ENCODE assay signal across 8 cellular contexts in genomic region chr2:9424447-9425164, GRCh38. TPM values are rescaled to one million over a fixed set of nuclear protein-coding genes. Genes with fewer than 3 reads are reported as not detected.
DNase-seq lines count a peak whose midpoint lies in the region; TF ChIP-seq lines count a peak whose summit lies in the region.

No MANE protein-coding gene starts in this region.

- peaks cover 9% of the 10 kb centered on the region for H3K27me3 ChIP-seq in iPS-18a (ENCODE audit: control insufficient read depth, insufficient read depth, low read length)
- no peaks in the 10 kb centered on the region for H3K27me3 ChIP-seq in testis

- H3K36me3 Mint-ChIP-seq in T-helper 2 cell treated with Interferon-gamma antibody and Interleukin-4, amounts not matched to agents 5 μg/mL and 100 μg/mL, for 36 hours (ENCODE audit: low read depth) = peaks cover 25% of the 10 kb centered on the region

- peaks cover 7% of the 10 kb centered on the region for H3K36me3 ChIP-seq in iPS-18a (ENCODE audit: control insufficient read depth, low read depth, low read length)
- H3K36me3 ChIP-seq in testis (ENCODE audit: low read depth, missing control alignments) = no peaks in the 10 kb centered on the region

- H3K4me3 Mint-ChIP-seq in T-helper 2 cell treated with Interferon-gamma antibody and Interleukin-4, amounts not matched to agents 5 μg/mL and 100 μg/mL, for 36 hours = no peak overlapping the region

- no peak for TF ChIP-seq CTCF in testis (IDR thresholded peaks at IDR 0.05)

- peaks cover 27% of the 10 kb centered on the region for H3K4me1 Mint-ChIP-seq in T-helper 2 cell treated with Interferon-gamma antibody and Interleukin-4, amounts not matched to agents 5 μg/mL and 100 μg/mL, for 36 hours (ENCODE audit: low read depth)

- no peaks in the 10 kb centered on the region for H3K27me3 Mint-ChIP-seq in T-helper 2 cell treated with Interferon-gamma antibody and Interleukin-4, amounts not matched to agents 5 μg/mL and 100 μg/mL, for 36 hours (ENCODE audit: low read depth)

- H3K4me3 ChIP-seq in iPS-18a (ENCODE audit: low read length) (peak overlapping the region; percentile 93), testis (peak overlapping the region; percentile 80 to 94)

- WGBS in testis, 2 donors = 48 to 50% methylated on average over 11 of the region's 11 CpGs

- no peak for TF ChIP-seq POLR2A in testis (IDR thresholded peaks at IDR 0.05)

- peak overlapping the region; percentile 92 for H3K9ac ChIP-seq in iPS-18a (ENCODE audit: low read length)

- no peaks in the 10 kb centered on the region for H3K9me3 ChIP-seq in iPS-18a (ENCODE audit: control insufficient read depth, low read depth, low read length)
- no peaks in the 10 kb centered on the region for H3K9me3 ChIP-seq in testis

- intact Hi-C loops in testis (cut with DNase I; ENCODE audit: low total_unique reads) = no loop called here

- DNase-seq in NCI-H2227 treated with DMSO at 0.1 percent for 48 hours (lab: John Stamatoyannopoulos, UW) = peak; percentile 7
- no peak for DNase-seq in NCI-H2227 (lab: John Stamatoyannopoulos, UW; ENCODE audit: unreplicated experiment)
- DNase-seq in RKO (ENCODE audit: low spot score) = peak; percentile 36
- no peak for DNase-seq in testis
- DNase-seq in SKM-1 treated with dmso at 0.1 percent for 144 hours (lab: John Stamatoyannopoulos, UW; ENCODE audit: unreplicated experiment) = no peak
- no peak for DNase-seq in hypothalamus (lab: John Stamatoyannopoulos, UW)
- DNase-seq in T-helper 2 cell treated with Interferon-gamma antibody and Interleukin-4, amounts not matched to agents 5 μg/mL and 100 μg/mL, for 36 hours (ENCODE audit: low spot score) = no peak

- H3K27ac ChIP-seq in iPS-18a (ENCODE audit: low read length) (no peak overlapping the region), testis (no peak overlapping the region)

- H3K9me3 Mint-ChIP-seq in T-helper 2 cell treated with Interferon-gamma antibody and Interleukin-4, amounts not matched to agents 5 μg/mL and 100 μg/mL, for 36 hours = no peaks in the 10 kb centered on the region

- no peak overlapping the region for H3K27ac Mint-ChIP-seq in T-helper 2 cell treated with Interferon-gamma antibody and Interleukin-4, amounts not matched to agents 5 μg/mL and 100 μg/mL, for 36 hours

- H3K4me1 ChIP-seq in iPS-18a (ENCODE audit: control insufficient read depth, low read depth, low read length) (peaks cover 5% of the 10 kb centered on the region), testis (peaks cover 5% of the 10 kb centered on the region)

RNA-seq across cellular contexts. Expression of gene CPSF3, which starts 1.2 kb away (rescaled TPM):
- 10 to 100 TPM; 54.4 to 72.3 TPM for total RNA-seq in testis
- 112 TPM for polyA plus RNA-seq in testis (ENCODE audit: insufficient read depth, low read depth, low replicate concordance)

RNA-seq across cellular contexts. Expression of gene ITGB1BP1, which starts 1.3 kb away (rescaled TPM):
- 10 to 100 TPM; 31.3 to 38.1 TPM for total RNA-seq in testis
- 45.6 TPM for polyA plus RNA-seq in testis (ENCODE audit: insufficient read depth, low read depth, low replicate concordance)

RNA-seq across cellular contexts. Expression of gene IAH1, which starts 49.7 kb away (rescaled TPM):
- total RNA-seq in testis = 10 to 100 TPM; 76.3 to 86.0 TPM
- 208 TPM for polyA plus RNA-seq in testis (ENCODE audit: insufficient read depth, low read depth, low replicate concordance)

Comparison
In these comparisons a context has a peak if more than half of its experiments do, and no peak if none do; other contexts are left out.
1. DNase-seq: peak in NCI-H2227 treated with DMSO at 0.1 percent for 48 hours (single experiment) and RKO (single experiment); none in NCI-H2227 (single experiment), testis (single experiment), SKM-1 treated with dmso at 0.1 percent for 144 hours (single experiment), hypothalamus (0 of 51) and T-helper 2 cell treated with Interferon-gamma antibody and Interleukin-4, amounts not matched to agents 5 μg/mL and 100 μg/mL, for 36 hours (single experiment).